ENCODE assay signal across 34 cellular contexts in the genomic region with DNA sequence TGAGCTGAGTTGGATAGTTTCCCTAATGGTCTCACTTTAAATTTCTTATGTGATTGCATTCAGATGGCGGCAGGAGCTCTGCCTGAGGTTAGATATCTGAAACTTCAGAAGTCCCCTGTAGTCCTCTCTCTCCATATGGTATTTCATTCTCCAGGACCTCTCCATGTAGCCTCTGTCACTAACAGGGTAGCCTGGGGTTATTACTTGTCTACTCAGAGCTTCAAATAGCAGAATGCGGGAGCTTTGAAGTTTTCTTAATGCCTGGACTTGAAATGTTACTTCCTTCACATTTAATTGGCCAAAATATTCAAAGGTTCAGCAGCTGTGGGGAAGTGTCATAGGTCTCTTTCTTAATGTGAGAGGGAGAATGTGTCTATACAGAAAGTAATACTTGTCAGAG.
"Had no signal": no experiment of that assay in that cellular context is flagged by ENCODE, and none has a peak within 500 bp of the region (broad histone marks: within the 10 kb centered on the region; RNA-seq: fewer than 3 reads in every experiment).

No MANE protein-coding gene starts in this region.

- H3K36me3 ChIP-seq: MG63 had no signal

- H3K4me2 ChIP-seq: KMS-11 had no signal

- H3K27ac ChIP-seq: KMS-11 had no signal

- DNase-seq: Karpas-422, Kasumi-1, KG1, MG63, MM.1S, MV-4-11, NCI-H1048, NCI-H1092, NCI-H1092 treated with DMSO at 0.1 percent for 48 hours, NCI-H1105, NCI-H1105 treated with DMSO at 0.1 percent for 48 hours, NCI-H1417, NCI-H1417 treated with DMSO at 0.1 percent for 48 hours, NCI-H1436, NCI-H1436 treated with DMSO at 0.1 percent for 48 hours, NCI-H146, NCI-H1694, NCI-H1694 treated with DMSO at 0.1 percent for 48 hours, NCI-H187, NCI-H187 treated with DMSO at 0.1 percent for 48 hours, NCI-H1930, NCI-H2029, NCI-H2029 treated with DMSO at 0.1 percent for 48 hours, NCI-H2081, NCI-H2081 treated with DMSO at 0.1 percent for 48 hours, NCI-H2107, NCI-H2171, NCI-H2171 treated with DMSO at 0.1 percent for 48 hours, NCI-H2227 treated with DMSO at 0.1 percent for 48 hours, NCI-H226, NCI-H345, NCI-H446, NCI-H446 treated with DMSO at 0.1 percent for 48 hours had no signal

- H3K9me3 ChIP-seq: MG63 had no signal

- H3K4me3 ChIP-seq: MG63 had no signal

- H3K9ac ChIP-seq: KMS-11 had no signal

- H3K27me3 ChIP-seq: MG63 had no signal
